Comparison of ENCODE assay signal across 19 cellular contexts in the genomic region with DNA sequence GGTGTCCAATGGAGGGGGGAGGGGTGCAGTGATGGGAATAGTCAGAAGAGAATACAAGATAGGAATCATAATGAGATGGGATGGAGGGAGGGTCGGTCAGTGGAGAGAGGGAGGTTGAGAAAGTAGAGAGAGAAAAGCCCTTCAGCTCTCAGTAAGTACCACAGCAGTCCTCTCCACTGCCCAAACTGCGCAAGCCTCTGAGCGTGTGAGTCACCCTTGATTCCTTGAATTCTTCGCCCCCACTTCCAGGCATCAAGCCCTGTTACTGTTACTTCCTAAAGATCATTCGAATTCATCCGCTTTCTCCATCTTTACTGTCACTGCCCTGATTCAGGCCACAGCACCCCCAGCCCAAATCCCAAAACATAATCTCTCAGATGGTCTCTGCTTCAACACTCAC. TPM values are rescaled to one million over a fixed set of nuclear protein-coding genes. Genes with fewer than 3 reads are reported as not detected.
DNase-seq lines count a peak whose midpoint lies in the region; ATAC-seq and TF ChIP-seq lines count a peak whose summit lies in the region.
"Had no signal": no experiment of that assay in that cellular context is flagged by ENCODE, and none has a peak within 500 bp of the region (broad histone marks: within the 10 kb centered on the region; RNA-seq: fewer than 3 reads in every experiment).

No MANE protein-coding gene starts in this region.

- H3K4me1 ChIP-seq in SK-N-SH (ENCODE audit: control insufficient read depth in 1 of 2, insufficient read depth in 2 of 2, low read depth in 1 of 2, low read length in 1 of 2) = no peaks in the 10 kb centered on the region
- no peaks in the 10 kb centered on the region for H3K4me1 ChIP-seq in smooth muscle cell (ENCODE audit: low read depth)
- H3K4me1 ChIP-seq in right atrium auricular region = peaks cover 0 to 15% of the 10 kb centered on the region in 2 donors
- H3K4me1 ChIP-seq: SJSA1 had no signal

- 0 out of 2 replicates have a peak, but pooled peaks cover 4% of the 10 kb centered on the region for H3K27me3 ChIP-seq in SK-N-SH (ENCODE audit: insufficient read depth)
- H3K27me3 ChIP-seq in smooth muscle cell (ENCODE audit: low read depth) = peaks cover 46% of the 10 kb centered on the region
- H3K27me3 ChIP-seq in right atrium auricular region = peaks cover 0 to 22% of the 10 kb centered on the region in 2 donors

- H3K9ac ChIP-seq in SK-N-SH (no peak overlapping the region), smooth muscle cell (ENCODE audit: low read depth) (no peak overlapping the region)

- TF ChIP-seq EP300 in SK-N-SH (IDR thresholded peaks at IDR 0.05; ENCODE audit: borderline replicate concordance in 1 of 2, low read depth in 1 of 2, low read length in 1 of 2) = no peak

- H3K9me3 ChIP-seq in SK-N-SH = no peaks in the 10 kb centered on the region
- no peaks in the 10 kb centered on the region for H3K9me3 ChIP-seq in smooth muscle cell (replicated peaks; ENCODE audit: low read depth)
- no peaks in the 10 kb centered on the region for H3K9me3 ChIP-seq in right atrium auricular region
- H3K9me3 ChIP-seq: adrenal gland, left ventricle myocardium inferior, SJSA1, suprapubic skin had no signal

- DNase-seq in activated naive CD8-positive, alpha-beta T cell treated with anti-CD3 and anti-CD28 coated beads, Interleukin-2, amount 10 ng/mL, durations not matched to agents 7 days and 5 days = peak; percentile 8
- no peak for DNase-seq in activated naive CD8-positive, alpha-beta T cell treated with anti-CD3 and anti-CD28 coated beads for 36 hours
- DNase-seq in SK-N-SH (no peak), fibroblast of peridontal ligament (ENCODE audit: extremely low read depth) (peak; percentile 50), smooth muscle cell (lab: John Stamatoyannopoulos, UW; ENCODE audit: unreplicated experiment) (no peak), amygdala (lab: John Stamatoyannopoulos, UW) (no peak), right atrium auricular region (ENCODE audit: low spot score) (no peak), H4 (ENCODE audit: low spot score) (no peak)
- DNase-seq: activated CD8-positive, alpha-beta T cell treated with anti-CD3 and anti-CD28 coated beads for 36 hours; dermis blood vessel endothelial cell; hypothalamus; left ventricle myocardium inferior; naive thymus-derived CD4-positive, alpha-beta T cell; NCI-H1048 had no signal

- TF ChIP-seq CTCF in SK-N-SH (IDR thresholded peaks at IDR 0.05) (no peak), smooth muscle cell (IDR thresholded peaks at IDR 0.05; ENCODE audit: borderline replicate concordance, insufficient read depth, poor library complexity, severe bottlenecking) (no peak), right atrium auricular region (IDR thresholded peaks at IDR 0.05) (no peak)

- H3F3A ChIP-seq in SK-N-SH (replicated peaks; ENCODE audit: insufficient read depth) (no peaks in the 10 kb centered on the region), smooth muscle cell (ENCODE audit: low read depth) (no peaks in the 10 kb centered on the region)

- no peaks in the 10 kb centered on the region for H3K9me2 ChIP-seq in SK-N-SH

- no peaks in the 10 kb centered on the region for H3K9me3 Mint-ChIP-seq in activated naive CD8-positive, alpha-beta T cell treated with anti-CD3 and anti-CD28 coated beads, Interleukin-2, amount 10 ng/mL, durations not matched to agents 7 days and 5 days
- no peaks in the 10 kb centered on the region for H3K9me3 Mint-ChIP-seq in activated naive CD8-positive, alpha-beta T cell treated with anti-CD3 and anti-CD28 coated beads for 36 hours
- H3K9me3 Mint-ChIP-seq: activated CD8-positive, alpha-beta T cell treated with anti-CD3 and anti-CD28 coated beads for 36 hours; naive thymus-derived CD4-positive, alpha-beta T cell had no signal

- 62% methylated on average over 6 of the region's 6 CpGs for WGBS in SK-N-SH (ENCODE audit: low lambda C conversion rate)
- 35% methylated on average over 6 of the region's 6 CpGs for WGBS in smooth muscle cell (ENCODE audit: low lambda C conversion rate)

- no peak overlapping the region for H3K4me2 ChIP-seq in SK-N-SH
- peak overlapping the region; percentile 67 for H3K4me2 ChIP-seq in smooth muscle cell

- H3K36me3 ChIP-seq in SK-N-SH (replicated peaks in 1 of 2; ENCODE audit: control insufficient read depth in 1 of 2, insufficient read depth in 2 of 2, low read length in 1 of 2) (no peaks in the 10 kb centered on the region), smooth muscle cell (ENCODE audit: low read depth) (no peaks in the 10 kb centered on the region), right atrium auricular region (no peaks in the 10 kb centered on the region)
- H3K36me3 ChIP-seq: adrenal gland, left ventricle myocardium inferior, SJSA1, suprapubic skin had no signal

- H3K27ac ChIP-seq in SK-N-SH (ENCODE audit: low read depth in 2 of 2, low read length in 1 of 2) = no peak overlapping the region
- H3K27ac ChIP-seq in smooth muscle cell (ENCODE audit: low read depth) = peak overlapping the region; percentile 20
- no peak overlapping the region for H3K27ac ChIP-seq in right atrium auricular region
- H3K27ac ChIP-seq: adrenal gland, left ventricle myocardium inferior, SJSA1, suprapubic skin had no signal

- peaks cover 5% of the 10 kb centered on the region for H3K4me1 Mint-ChIP-seq in activated naive CD8-positive, alpha-beta T cell treated with anti-CD3 and anti-CD28 coated beads, Interleukin-2, amount 10 ng/mL, durations not matched to agents 7 days and 5 days
- H3K4me1 Mint-ChIP-seq in activated naive CD8-positive, alpha-beta T cell treated with anti-CD3 and anti-CD28 coated beads for 36 hours = peaks cover 5% of the 10 kb centered on the region

- no peak for ATAC-seq in activated naive CD8-positive, alpha-beta T cell treated with anti-CD3 and anti-CD28 coated beads, Interleukin-2, amount 10 ng/mL, durations not matched to agents 7 days and 5 days (ENCODE audit: low read depth)
- ATAC-seq: activated CD8-positive, alpha-beta T cell treated with anti-CD3 and anti-CD28 coated beads for 36 hours; esophagus mucosa; naive thymus-derived CD4-positive, alpha-beta T cell had no signal

- H4K20me1 ChIP-seq in SK-N-SH (ENCODE audit: insufficient read depth) = no peaks in the 10 kb centered on the region
- H4K20me1 ChIP-seq in smooth muscle cell (ENCODE audit: low read depth) = no peaks in the 10 kb centered on the region

- H3K4me3 ChIP-seq in SK-N-SH (ENCODE audit: low read depth in 2 of 2, low read length in 1 of 2) = no peak overlapping the region
- H3K4me3 ChIP-seq in smooth muscle cell = no peak overlapping the region
- H3K4me3 ChIP-seq in right atrium auricular region = no peak overlapping the region
- H3K4me3 ChIP-seq: adrenal gland, left ventricle myocardium inferior, SJSA1, suprapubic skin had no signal

- H3K79me2 ChIP-seq in SK-N-SH (ENCODE audit: insufficient read depth) (no peaks in the 10 kb centered on the region), smooth muscle cell (ENCODE audit: low read depth) (no peaks in the 10 kb centered on the region)

- peaks cover 45% of the 10 kb centered on the region for H3K27me3 Mint-ChIP-seq in activated naive CD8-positive, alpha-beta T cell treated with anti-CD3 and anti-CD28 coated beads, Interleukin-2, amount 10 ng/mL, durations not matched to agents 7 days and 5 days
- peaks cover 45% of the 10 kb centered on the region for H3K27me3 Mint-ChIP-seq in activated naive CD8-positive, alpha-beta T cell treated with anti-CD3 and anti-CD28 coated beads for 36 hours

- no peak for TF ChIP-seq RAD21 in SK-N-SH (IDR thresholded peaks at IDR 0.05; ENCODE audit: low read length)

- CTCF ChIA-PET in SK-N-SH (lab: Yijun Ruan, JAX) = interaction anchor here (0.6 to 3.2 kb wide), 7 partner anchors 9 to 147 kb away, joined by 3 to 22 read pairs (median 6); no protein-coding TSS in a partner anchor

- H3K4me3 Mint-ChIP-seq in activated naive CD8-positive, alpha-beta T cell treated with anti-CD3 and anti-CD28 coated beads, Interleukin-2, amount 10 ng/mL, durations not matched to agents 7 days and 5 days = no peak overlapping the region
- H3K4me3 Mint-ChIP-seq in activated naive CD8-positive, alpha-beta T cell treated with anti-CD3 and anti-CD28 coated beads for 36 hours = no peak overlapping the region
- H3K4me3 Mint-ChIP-seq: activated CD8-positive, alpha-beta T cell treated with anti-CD3 and anti-CD28 coated beads for 36 hours had no signal

- H3K27ac Mint-ChIP-seq in activated naive CD8-positive, alpha-beta T cell treated with anti-CD3 and anti-CD28 coated beads, Interleukin-2, amount 10 ng/mL, durations not matched to agents 7 days and 5 days = no peak overlapping the region
- H3K27ac Mint-ChIP-seq in activated naive CD8-positive, alpha-beta T cell treated with anti-CD3 and anti-CD28 coated beads for 36 hours = no peak overlapping the region
- H3K27ac Mint-ChIP-seq: activated CD8-positive, alpha-beta T cell treated with anti-CD3 and anti-CD28 coated beads for 36 hours; naive thymus-derived CD4-positive, alpha-beta T cell had no signal

- no peaks in the 10 kb centered on the region for H3K36me3 Mint-ChIP-seq in activated naive CD8-positive, alpha-beta T cell treated with anti-CD3 and anti-CD28 coated beads, Interleukin-2, amount 10 ng/mL, durations not matched to agents 7 days and 5 days
- H3K36me3 Mint-ChIP-seq in activated naive CD8-positive, alpha-beta T cell treated with anti-CD3 and anti-CD28 coated beads for 36 hours = no peaks in the 10 kb centered on the region

- POLR2A ChIA-PET in activated naive CD8-positive, alpha-beta T cell treated with anti-CD3 and anti-CD28 coated beads, Interleukin-2, amount 10 ng/mL, durations not matched to agents 7 days and 5 days (lab: Charles Lee) = no interaction called here
- POLR2A ChIA-PET in SK-N-SH (lab: Yijun Ruan, JAX) = no interaction called here

- H2AFZ ChIP-seq in SK-N-SH (ENCODE audit: low read depth) (peak overlapping the region; percentile 34; the same call in 1 of the 2 replicates), smooth muscle cell (ENCODE audit: low read depth) (no peak overlapping the region)

RNA-seq across cellular contexts. Expression of a gene that starts 2.5 kb away (rescaled TPM):
- total RNA-seq in activated naive CD8-positive, alpha-beta T cell treated with anti-CD3 and anti-CD28 coated beads, Interleukin-2, amount 10 ng/mL, durations not matched to agents 7 days and 5 days = not detected
- not detected for total RNA-seq in activated naive CD8-positive, alpha-beta T cell treated with anti-CD3 and anti-CD28 coated beads for 36 hours
- polyA plus RNA-seq in SK-N-SH (2012; rRNA removed) (not detected in 2 replicates), smooth muscle cell (0.30 and 0.57 TPM in 2 replicates)
- not detected in 2 replicates for polyA plus RNA-seq in SK-N-SH (2012; cell fraction: cytosol; rRNA removed)
- 0.01 and 0.07 TPM in 2 replicates for polyA plus RNA-seq in SK-N-SH (2012; cell fraction: nucleus; rRNA removed)
- total RNA-seq in smooth muscle cell (0.09 TPM in 1 of 2 replicates, not detected in the other), right atrium auricular region (not detected)
- not detected in 2 replicates for total RNA-seq in H4 (2014; rRNA removed; shearing (Covaris generic))
- total RNA-seq: A673; activated CD8-positive, alpha-beta T cell treated with anti-CD3 and anti-CD28 coated beads for 36 hours; adrenal gland; dermis blood vessel endothelial cell; left ventricle myocardium inferior; SJSA1; suprapubic skin had no signal
- polyA plus RNA-seq: adrenal gland had no signal

RNA-seq across cellular contexts. Expression of a gene that starts 34.0 kb away (rescaled TPM):
- total RNA-seq in activated naive CD8-positive, alpha-beta T cell treated with anti-CD3 and anti-CD28 coated beads, Interleukin-2, amount 10 ng/mL, durations not matched to agents 7 days and 5 days = not detected
- total RNA-seq in activated naive CD8-positive, alpha-beta T cell treated with anti-CD3 and anti-CD28 coated beads for 36 hours = under 1 TPM in 1 of 2 experiments, not detected in 1; 0.08 TPM
- not detected in 2 replicates for polyA plus RNA-seq in SK-N-SH (2012; rRNA removed)
- polyA plus RNA-seq in SK-N-SH (2012; cell fraction: cytosol; rRNA removed) = not detected in 2 replicates
- polyA plus RNA-seq in SK-N-SH (2012; cell fraction: nucleus; rRNA removed) = 0.01 TPM in 1 of 2 replicates, not detected in the other
- total RNA-seq in smooth muscle cell = 0.18 and 0.27 TPM in 2 replicates
- polyA plus RNA-seq in smooth muscle cell = 0.69 and 1.1 TPM in 2 replicates
- total RNA-seq in right atrium auricular region = 1 to 10 TPM; 1.2 to 1.8 TPM
- not detected in 2 replicates for total RNA-seq in H4 (2014; rRNA removed; shearing (Covaris generic))
- total RNA-seq: dermis blood vessel endothelial cell, left ventricle myocardium inferior, SJSA1 had no signal
- polyA plus RNA-seq: naive thymus-derived CD4-positive, alpha-beta T cell had no signal

Comparison
In these comparisons a context has a peak if more than half of its experiments do, and no peak if none do; other contexts are left out.
1. DNase-seq: peak in activated naive CD8-positive, alpha-beta T cell treated with anti-CD3 and anti-CD28 coated beads, Interleukin-2, amount 10 ng/mL, durations not matched to agents 7 days and 5 days (single experiment) and fibroblast of peridontal ligament (single experiment); none in activated naive CD8-positive, alpha-beta T cell treated with anti-CD3 and anti-CD28 coated beads for 36 hours (single experiment), SK-N-SH (single experiment), smooth muscle cell (single experiment), amygdala (0 of 56), right atrium auricular region (single experiment) and H4 (single experiment).